ENCODE assay signal across 8 cellular contexts in genomic region chr17:49707608-49708514, GRCh38. TPM values are rescaled to one million over a fixed set of nuclear protein-coding genes. Genes with fewer than 3 reads are reported as not detected.
DNase-seq lines count a peak whose midpoint lies in the region; ATAC-seq and TF ChIP-seq lines count a peak whose summit lies in the region.

A gene with protein sequence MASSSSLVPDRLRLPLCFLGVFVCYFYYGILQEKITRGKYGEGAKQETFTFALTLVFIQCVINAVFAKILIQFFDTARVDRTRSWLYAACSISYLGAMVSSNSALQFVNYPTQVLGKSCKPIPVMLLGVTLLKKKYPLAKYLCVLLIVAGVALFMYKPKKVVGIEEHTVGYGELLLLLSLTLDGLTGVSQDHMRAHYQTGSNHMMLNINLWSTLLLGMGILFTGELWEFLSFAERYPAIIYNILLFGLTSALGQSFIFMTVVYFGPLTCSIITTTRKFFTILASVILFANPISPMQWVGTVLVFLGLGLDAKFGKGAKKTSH (minus strand): TSS chr17:49707964. CDS start chr17:49707833, 131 bp downstream.

- peak; percentile 77 to 83 for TF ChIP-seq RAD21 in liver (IDR thresholded peaks at IDR 0.05)

- H3K27me3 ChIP-seq in liver (ENCODE audit: control insufficient read depth in 4 of 4, insufficient read depth in 4 of 4, low read length in 3 of 4), result no peaks in the 10 kb centered on the region

- H3K4me3 Mint-ChIP-seq in CD14-positive monocyte, result peak within 1 kb of the TSS; percentile 90 to 93

- H3K27ac ChIP-seq in liver (ENCODE audit: low read depth in 1 of 2, low read length in 2 of 2), result peak within 1 kb of the TSS; percentile 91 to 99

- ATAC-seq in GM19351 (IDR thresholded peaks at IDR 0.05; ENCODE audit: unreplicated experiment) (peak; percentile 97), HG03558 (IDR thresholded peaks at IDR 0.05; ENCODE audit: extremely low read depth, unreplicated experiment) (peak; percentile 78)

- peaks cover 57 to 66% of the 10 kb centered on the region in 2 donors for H3K36me3 Mint-ChIP-seq in CD14-positive monocyte

- intact Hi-C loops in CD14-positive monocyte (cut with micrococcal nuclease), result loop anchor here (2.0 to 5.0 kb wide), 3 partner anchors 34 to 81 kb away; partner anchors contain the start of gene KAT7 (in 2 of the 2)

- H3K4me1 ChIP-seq in liver (ENCODE audit: control insufficient read depth in 4 of 4, insufficient read depth in 4 of 4, low read length in 3 of 4), result peaks cover 8 to 38% (median 30%) of the 10 kb centered on the region in 4 donors

- peak within 1 kb of the TSS; percentile 96 to 99 (median 99) for H3K27ac Mint-ChIP-seq in CD14-positive monocyte

- peaks cover 29% of the 10 kb centered on the region for H3K4me1 Mint-ChIP-seq in CD14-positive monocyte

- no peaks in the 10 kb centered on the region for H3K27me3 Mint-ChIP-seq in CD14-positive monocyte (ENCODE audit: low read depth in 3 of 3)

- H3K36me3 ChIP-seq in liver (ENCODE audit: control insufficient read depth in 4 of 4, insufficient read depth in 3 of 4, low read depth in 1 of 4, low read length in 3 of 4), result peaks cover 3 to 38% (median 22%) of the 10 kb centered on the region in 4 donors

- no peaks in the 10 kb centered on the region for H3K9me3 ChIP-seq in liver (ENCODE audit: control insufficient read depth in 4 of 4, low read length in 3 of 4)

- H3K9ac ChIP-seq in liver (ENCODE audit: low read depth in 1 of 2, low read length in 2 of 2), result peak within 1 kb of the TSS; percentile 84 to 96

- WGBS in liver, result under 1% methylated on average over 53 of the region's 53 CpGs

- H3K9me3 Mint-ChIP-seq in CD14-positive monocyte, result no peaks in the 10 kb centered on the region

- TF ChIP-seq CTCF in CD14-positive monocyte (IDR thresholded peaks at IDR 0.05) (peak; percentile 70), liver (IDR thresholded peaks at IDR 0.05; ENCODE audit: low read depth, low read length, missing input control) (peak; percentile 68)

- peak within 1 kb of the TSS; percentile 82 to 95 (median 94) for H3K4me3 ChIP-seq in liver (ENCODE audit: low read depth in 1 of 3, low read length in 3 of 3)

- DNase-seq in CD14-positive monocyte (ENCODE audit: low spot score) (peak; percentile 97), NCI-H748 treated with DMSO at 0.1 percent for 48 hours (lab: John Stamatoyannopoulos, UW) (peak; percentile 96), dermis blood vessel endothelial cell (peak; percentile 99)
- DNase-seq in activated CD4-positive, alpha-beta T cell treated with anti-CD3 and anti-CD28 coated beads, Interleukin-2, amount 50 U/mL, for 4 hours, result peak; percentile 99
- peak; percentile 96 to 98 for DNase-seq in stimulated activated CD4-positive, alpha-beta T cell treated with anti-CD3 and anti-CD28 coated beads, Interleukin-4, amount 100 ng/mL, for 4 hours

TF ChIP-seq in liver, 16 proteins besides CTCF, POLR2A, EP300 and RAD21:
- TF ChIP-seq FOXA1 (IDR thresholded peaks at IDR 0.05) (peak; percentile 23), HNF4G (IDR thresholded peaks at IDR 0.05) (no peak), SP1 (IDR thresholded peaks at IDR 0.05) (peak; percentile 90), TAF1 (conservative IDR thresholded peaks at IDR 0.05) (peak; percentile 49), GABPA (IDR thresholded peaks at IDR 0.05 in 1 of 2, conservative IDR thresholded peaks at IDR 0.05 in 1 of 2) (peak in 1 of 2 donors; percentile 72), RXRA (IDR thresholded peaks at IDR 0.05) (peak; percentile 56 to 63), NR2F2 (IDR thresholded peaks at IDR 0.05) (peak; percentile 44), HNF4A (conservative IDR thresholded peaks at IDR 0.05) (peak in 1 of 2 donors; percentile 12), EGR1 (IDR thresholded peaks at IDR 0.05; ENCODE audit: low read depth in 2 of 2) (peak in 1 of 2 donors; percentile 20), FOXA2 (IDR thresholded peaks at IDR 0.05) (no peak), JUND (IDR thresholded peaks at IDR 0.05) (peak in 1 of 2 donors; percentile 19), YY1 (IDR thresholded peaks at IDR 0.05) (peak; percentile 92)
- TF ChIP-seq, protein P1, sequence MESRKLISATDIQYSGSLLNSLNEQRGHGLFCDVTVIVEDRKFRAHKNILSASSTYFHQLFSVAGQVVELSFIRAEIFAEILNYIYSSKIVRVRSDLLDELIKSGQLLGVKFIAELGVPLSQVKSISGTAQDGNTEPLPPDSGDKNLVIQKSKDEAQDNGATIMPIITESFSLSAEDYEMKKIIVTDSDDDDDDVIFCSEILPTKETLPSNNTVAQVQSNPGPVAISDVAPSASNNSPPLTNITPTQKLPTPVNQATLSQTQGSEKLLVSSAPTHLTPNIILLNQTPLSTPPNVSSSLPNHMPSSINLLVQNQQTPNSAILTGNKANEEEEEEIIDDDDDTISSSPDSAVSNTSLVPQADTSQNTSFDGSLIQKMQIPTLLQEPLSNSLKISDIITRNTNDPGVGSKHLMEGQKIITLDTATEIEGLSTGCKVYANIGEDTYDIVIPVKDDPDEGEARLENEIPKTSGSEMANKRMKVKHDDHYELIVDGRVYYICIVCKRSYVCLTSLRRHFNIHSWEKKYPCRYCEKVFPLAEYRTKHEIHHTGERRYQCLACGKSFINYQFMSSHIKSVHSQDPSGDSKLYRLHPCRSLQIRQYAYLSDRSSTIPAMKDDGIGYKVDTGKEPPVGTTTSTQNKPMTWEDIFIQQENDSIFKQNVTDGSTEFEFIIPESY (IDR thresholded peaks at IDR 0.05), result peak; percentile 82
- TF ChIP-seq, protein P2, sequence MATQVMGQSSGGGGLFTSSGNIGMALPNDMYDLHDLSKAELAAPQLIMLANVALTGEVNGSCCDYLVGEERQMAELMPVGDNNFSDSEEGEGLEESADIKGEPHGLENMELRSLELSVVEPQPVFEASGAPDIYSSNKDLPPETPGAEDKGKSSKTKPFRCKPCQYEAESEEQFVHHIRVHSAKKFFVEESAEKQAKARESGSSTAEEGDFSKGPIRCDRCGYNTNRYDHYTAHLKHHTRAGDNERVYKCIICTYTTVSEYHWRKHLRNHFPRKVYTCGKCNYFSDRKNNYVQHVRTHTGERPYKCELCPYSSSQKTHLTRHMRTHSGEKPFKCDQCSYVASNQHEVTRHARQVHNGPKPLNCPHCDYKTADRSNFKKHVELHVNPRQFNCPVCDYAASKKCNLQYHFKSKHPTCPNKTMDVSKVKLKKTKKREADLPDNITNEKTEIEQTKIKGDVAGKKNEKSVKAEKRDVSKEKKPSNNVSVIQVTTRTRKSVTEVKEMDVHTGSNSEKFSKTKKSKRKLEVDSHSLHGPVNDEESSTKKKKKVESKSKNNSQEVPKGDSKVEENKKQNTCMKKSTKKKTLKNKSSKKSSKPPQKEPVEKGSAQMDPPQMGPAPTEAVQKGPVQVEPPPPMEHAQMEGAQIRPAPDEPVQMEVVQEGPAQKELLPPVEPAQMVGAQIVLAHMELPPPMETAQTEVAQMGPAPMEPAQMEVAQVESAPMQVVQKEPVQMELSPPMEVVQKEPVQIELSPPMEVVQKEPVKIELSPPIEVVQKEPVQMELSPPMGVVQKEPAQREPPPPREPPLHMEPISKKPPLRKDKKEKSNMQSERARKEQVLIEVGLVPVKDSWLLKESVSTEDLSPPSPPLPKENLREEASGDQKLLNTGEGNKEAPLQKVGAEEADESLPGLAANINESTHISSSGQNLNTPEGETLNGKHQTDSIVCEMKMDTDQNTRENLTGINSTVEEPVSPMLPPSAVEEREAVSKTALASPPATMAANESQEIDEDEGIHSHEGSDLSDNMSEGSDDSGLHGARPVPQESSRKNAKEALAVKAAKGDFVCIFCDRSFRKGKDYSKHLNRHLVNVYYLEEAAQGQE (IDR thresholded peaks at IDR 0.05), result peak; percentile 96
- TF ChIP-seq, protein P3, sequence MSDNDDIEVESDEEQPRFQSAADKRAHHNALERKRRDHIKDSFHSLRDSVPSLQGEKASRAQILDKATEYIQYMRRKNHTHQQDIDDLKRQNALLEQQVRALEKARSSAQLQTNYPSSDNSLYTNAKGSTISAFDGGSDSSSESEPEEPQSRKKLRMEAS (IDR thresholded peaks at IDR 0.05), result peak; percentile 65
- TF ChIP-seq, protein P4, sequence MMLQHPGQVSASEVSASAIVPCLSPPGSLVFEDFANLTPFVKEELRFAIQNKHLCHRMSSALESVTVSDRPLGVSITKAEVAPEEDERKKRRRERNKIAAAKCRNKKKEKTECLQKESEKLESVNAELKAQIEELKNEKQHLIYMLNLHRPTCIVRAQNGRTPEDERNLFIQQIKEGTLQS (IDR thresholded peaks at IDR 0.05), result peak; percentile 28

RNA-seq across cellular contexts. Expression of the gene that starts here (rescaled TPM):
- polyA plus RNA-seq in CD14-positive monocyte (10 to 100 TPM; 56.0 to 61.0 TPM), liver (10 to 100 TPM; 67.0 to 86.5 TPM)
- total RNA-seq in dermis blood vessel endothelial cell (56.9 and 58.9 TPM in 2 replicates), liver (10 to 100 TPM; 29.8 to 90.1 TPM)

Comparison
In these comparisons a context has a peak if more than half of its experiments do, and no peak if none do; other contexts are left out.
1. Peak in every context shown above with its lines: DNase-seq, ATAC-seq, H3K4me3 ChIP-seq and H3K27ac ChIP-seq.